In the genomic region with DNA sequence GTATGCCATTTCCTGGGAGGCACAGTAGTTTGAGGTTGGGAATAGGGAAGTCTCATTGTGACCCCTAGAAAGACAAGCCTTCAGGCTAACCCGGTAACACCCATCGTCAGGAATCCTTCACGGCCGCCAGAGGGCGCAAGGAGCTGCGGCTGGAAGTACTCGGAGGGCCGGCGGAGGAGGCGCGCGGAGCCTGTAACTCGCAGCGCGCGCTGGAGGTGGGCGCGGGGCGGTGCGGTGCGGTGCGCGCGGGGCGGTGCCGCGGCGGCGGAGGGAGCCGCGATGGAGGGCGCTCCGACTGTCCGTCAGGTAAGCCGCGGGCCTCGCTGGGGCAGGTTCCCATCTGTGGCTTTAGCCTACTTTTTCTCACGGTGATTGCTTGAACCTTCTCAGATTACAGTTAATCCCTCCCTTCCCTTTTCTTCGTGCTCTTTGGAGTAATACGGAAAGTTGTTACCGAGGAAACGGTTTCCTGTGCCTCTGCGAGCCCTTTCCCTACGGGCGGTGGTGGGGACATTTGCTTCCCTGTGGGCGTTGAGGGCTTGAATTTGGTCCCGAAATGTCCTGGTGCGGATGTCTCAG, we compare ENCODE assay signal across 8 cellular contexts. TPM values are rescaled to one million over a fixed set of nuclear protein-coding genes. Genes with fewer than 3 reads are reported as not detected.
DNase-seq lines count a peak whose midpoint lies in the region; TF ChIP-seq lines count a peak whose summit lies in the region.

A gene (plus strand): TSS at position 158 of the 579 bp plus-strand sequence. CDS start 122 bp downstream, at position 280.

- no peak within 1 kb of the TSS for H4K91ac ChIP-seq in H9 (ENCODE audit: insufficient read length, low read depth, low read length)

- no CpG with 5 or more reads among the region's 48 CpGs for whole genome bisulfite sequencing in H9 (ENCODE audit: extremely low coverage, insufficient read length, low lambda C conversion rate)

- H3K4me3 ChIP-seq in fibroblast of villous mesenchyme (ENCODE audit: low read depth, low read length) = peak within 1 kb of the TSS; percentile 75

- H3K9me3 ChIP-seq in H9 (ENCODE audit: control insufficient read depth, low read depth, low read length) = no peaks in the 10 kb centered on the region

- peak within 1 kb of the TSS; percentile 2 for H2AFZ ChIP-seq in H9 (ENCODE audit: low read length)

- CTCF ChIA-PET in RWPE1 (lab: Yijun Ruan, JAX) = interaction anchor here (0.6 to 1.6 kb wide), 9 partner anchors 14 to 313 kb away, joined by 3 to 7 read pairs (median 3); no protein-coding TSS in a partner anchor

- H2BK20ac ChIP-seq in H9 (ENCODE audit: low read depth, low read length, poor library complexity, severe bottlenecking) = no peak within 1 kb of the TSS

- POLR2A ChIA-PET in RWPE1 (lab: Yijun Ruan, JAX; ENCODE audit: low non-redundant PET) = no interaction called here

- no peak within 1 kb of the TSS for H4K5ac ChIP-seq in H9 (ENCODE audit: insufficient read length, low read depth, low read length)

- peak; percentile 93 for DNase-seq in ELF-1 (ENCODE audit: low read depth, low spot score)
- peak; percentile 94 for DNase-seq in H9
- DNase-seq in LoVo (ENCODE audit: low spot score) = peak; percentile 94
- DNase-seq in RWPE1 (ENCODE audit: low spot score) = peak; percentile 79
- peak; percentile 77 for DNase-seq in activated T-helper 9 cell treated with anti-CD3 and anti-CD28 coated beads, Interleukin-2, amount 50 U/mL, for 16 hours (ENCODE audit: low read depth)
- peak; percentile 90 for DNase-seq in fibroblast of villous mesenchyme (ENCODE audit: low read depth)
- peak; percentile 88 for DNase-seq in nephron progenitor cell

- no peaks in the 10 kb centered on the region for H3K79me2 ChIP-seq in H9 (ENCODE audit: insufficient read depth, low read length)

- H3K56ac ChIP-seq in H9 (ENCODE audit: insufficient read length, low read depth, low read length) = no peak within 1 kb of the TSS

- no peak within 1 kb of the TSS for H3T11ph ChIP-seq in H9 (ENCODE audit: low read length)

- H3K27me3 Mint-ChIP-seq in H9 (ENCODE audit: low read depth) (peaks cover 9% of the 10 kb centered on the region), nephron progenitor cell (ENCODE audit: low read depth, poor library complexity) (peaks cover 17% of the 10 kb centered on the region)
- peaks cover 4% of the 10 kb centered on the region for H3K27me3 Mint-ChIP-seq in stimulated activated naive CD8-positive, alpha-beta T cell treated with anti-CD3 and anti-CD28 coated beads, Interleukin-15, Interleukin-2, amounts not matched to agents 100 ng/mL and 50 ng/mL, for 24 hours

- TF ChIP-seq CTCF in H9 (conservative IDR thresholded peaks at IDR 0.05) (peak; percentile 90), RWPE1 (conservative IDR thresholded peaks at IDR 0.05; ENCODE audit: low read depth) (peak; percentile 91), fibroblast of villous mesenchyme (IDR thresholded peaks at IDR 0.05; ENCODE audit: insufficient read depth, low read depth, low read length) (peak; percentile 86), nephron progenitor cell (IDR thresholded peaks at IDR 0.05) (peak; percentile 70)

- no peak within 1 kb of the TSS for H3K14ac ChIP-seq in H9 (ENCODE audit: insufficient read depth, low read length)

- H2BK15ac ChIP-seq in H9 (ENCODE audit: low read depth, low read length) = no peak within 1 kb of the TSS

- H3K4me1 Mint-ChIP-seq in H9 (peaks cover 21% of the 10 kb centered on the region in 2 experiments), nephron progenitor cell (peaks cover 7% of the 10 kb centered on the region)
- peaks cover 7% of the 10 kb centered on the region for H3K4me1 Mint-ChIP-seq in stimulated activated naive CD8-positive, alpha-beta T cell treated with anti-CD3 and anti-CD28 coated beads, Interleukin-15, Interleukin-2, amounts not matched to agents 100 ng/mL and 50 ng/mL, for 24 hours (ENCODE audit: low read depth)

- H3K9ac ChIP-seq in H9 (ENCODE audit: extremely low read depth, insufficient read length, low read length) = no peak within 1 kb of the TSS

- H2BK5ac ChIP-seq in H9 (ENCODE audit: insufficient read length, low read length) = no peak within 1 kb of the TSS

- no peaks in the 10 kb centered on the region for H3K27me3 ChIP-seq in H9 (ENCODE audit: insufficient read depth, low read length)

- H3K27ac Mint-ChIP-seq in H9 (peak within 1 kb of the TSS; percentile 29 to 92 (median 81); a peak in 5 of 7 replicates), nephron progenitor cell (no peak within 1 kb of the TSS)
- no peak within 1 kb of the TSS for H3K27ac Mint-ChIP-seq in stimulated activated naive CD8-positive, alpha-beta T cell treated with anti-CD3 and anti-CD28 coated beads, Interleukin-15, Interleukin-2, amounts not matched to agents 100 ng/mL and 50 ng/mL, for 24 hours

- H2BK12ac ChIP-seq in H9 (ENCODE audit: insufficient read length, low read depth, low read length) = no peak within 1 kb of the TSS

- no peak within 1 kb of the TSS for H4K8ac ChIP-seq in H9 (replicated peaks; ENCODE audit: insufficient read length, low read depth, low read length)

- no peak within 1 kb of the TSS for H3K27ac ChIP-seq in H9 (ENCODE audit: insufficient read length, low read depth, low read length)
- peak within 1 kb of the TSS; percentile 74 for H3K27ac ChIP-seq in RWPE1

- H2BK120ac ChIP-seq in H9 (ENCODE audit: low read depth, low read length, poor library complexity, severe bottlenecking) = no peak within 1 kb of the TSS

- H3K23me2 ChIP-seq in H9 (ENCODE audit: insufficient read length, low read depth, low read length, poor library complexity, severe bottlenecking) = peaks cover 4% of the 10 kb centered on the region

- H3K4me3 Mint-ChIP-seq in H9 (peak within 1 kb of the TSS; percentile 75 to 88), nephron progenitor cell (peak within 1 kb of the TSS; percentile 87)
- peak within 1 kb of the TSS; percentile 81 for H3K4me3 Mint-ChIP-seq in stimulated activated naive CD8-positive, alpha-beta T cell treated with anti-CD3 and anti-CD28 coated beads, Interleukin-15, Interleukin-2, amounts not matched to agents 100 ng/mL and 50 ng/mL, for 24 hours

- no peak within 1 kb of the TSS for H3K4ac ChIP-seq in H9 (ENCODE audit: low read depth, low read length)

- H3K9me3 Mint-ChIP-seq in H9 = no peaks in the 10 kb centered on the region
- H3K9me3 Mint-ChIP-seq in nephron progenitor cell = no peaks in the 10 kb centered on the region
- H3K9me3 Mint-ChIP-seq in stimulated activated naive CD8-positive, alpha-beta T cell treated with anti-CD3 and anti-CD28 coated beads, Interleukin-15, Interleukin-2, amounts not matched to agents 100 ng/mL and 50 ng/mL, for 24 hours = no peaks in the 10 kb centered on the region

- no peak within 1 kb of the TSS for H2AK5ac ChIP-seq in H9 (ENCODE audit: insufficient read length, low read length)

- no peaks in the 10 kb centered on the region for H3K36me3 Mint-ChIP-seq in H9 (ENCODE audit: insufficient read depth in 1 of 3, low read depth in 3 of 3)
- H3K36me3 Mint-ChIP-seq in nephron progenitor cell (ENCODE audit: low read depth) = no peaks in the 10 kb centered on the region
- H3K36me3 Mint-ChIP-seq in stimulated activated naive CD8-positive, alpha-beta T cell treated with anti-CD3 and anti-CD28 coated beads, Interleukin-15, Interleukin-2, amounts not matched to agents 100 ng/mL and 50 ng/mL, for 24 hours (ENCODE audit: low read depth) = no peaks in the 10 kb centered on the region

- H3K4me2 ChIP-seq in H9 (ENCODE audit: insufficient read depth, insufficient read length, low read length) = peak within 1 kb of the TSS; percentile 65

- H3K4me1 ChIP-seq in H9 (ENCODE audit: insufficient read depth, low read length) = no peaks in the 10 kb centered on the region

- H3K23ac ChIP-seq in H9 (ENCODE audit: insufficient read length, low read depth, low read length) = no peak within 1 kb of the TSS

- H3K18ac ChIP-seq in H9 (ENCODE audit: insufficient read length, low read depth, low read length) = no peak within 1 kb of the TSS

- H4K20me1 ChIP-seq in H9 (ENCODE audit: control insufficient read depth, insufficient read depth, insufficient read length) = no peaks in the 10 kb centered on the region

- H3K79me1 ChIP-seq in H9 (ENCODE audit: insufficient read depth, low read depth, low read length, poor library complexity, severe bottlenecking) = no peaks in the 10 kb centered on the region

RNA-seq across cellular contexts. Expression of the gene that starts here (rescaled TPM):
- total RNA-seq in H9 (2021) (1.8 TPM in 2 replicates), fibroblast of villous mesenchyme (2.2 and 2.3 TPM in 2 replicates)

Comparison
In these comparisons a context has a peak if more than half of its experiments do, and no peak if none do; other contexts are left out.
1. H3K27ac Mint-ChIP-seq: peak in H9 (3 of 3); none in nephron progenitor cell (single experiment) and stimulated activated naive CD8-positive, alpha-beta T cell treated with anti-CD3 and anti-CD28 coated beads, Interleukin-15, Interleukin-2, amounts not matched to agents 100 ng/mL and 50 ng/mL, for 24 hours (single experiment).
2. Peak in every context shown above with its lines, with median percentiles within 50 percentile points of each other: DNase-seq, H3K4me3 Mint-ChIP-seq and CTCF ChIP-seq.